1 cellular context compared by ENCODE assay signal in genomic region chr21:15397258-15397657, GRCh38.
TF ChIP-seq lines count a peak whose summit lies in the region.

No MANE protein-coding gene starts in this region.

TF ChIP-seq in GM23338, 12 proteins besides CTCF, POLR2A, EP300 and RAD21 (continued from another document):
- TF ChIP-seq, protein P1, sequence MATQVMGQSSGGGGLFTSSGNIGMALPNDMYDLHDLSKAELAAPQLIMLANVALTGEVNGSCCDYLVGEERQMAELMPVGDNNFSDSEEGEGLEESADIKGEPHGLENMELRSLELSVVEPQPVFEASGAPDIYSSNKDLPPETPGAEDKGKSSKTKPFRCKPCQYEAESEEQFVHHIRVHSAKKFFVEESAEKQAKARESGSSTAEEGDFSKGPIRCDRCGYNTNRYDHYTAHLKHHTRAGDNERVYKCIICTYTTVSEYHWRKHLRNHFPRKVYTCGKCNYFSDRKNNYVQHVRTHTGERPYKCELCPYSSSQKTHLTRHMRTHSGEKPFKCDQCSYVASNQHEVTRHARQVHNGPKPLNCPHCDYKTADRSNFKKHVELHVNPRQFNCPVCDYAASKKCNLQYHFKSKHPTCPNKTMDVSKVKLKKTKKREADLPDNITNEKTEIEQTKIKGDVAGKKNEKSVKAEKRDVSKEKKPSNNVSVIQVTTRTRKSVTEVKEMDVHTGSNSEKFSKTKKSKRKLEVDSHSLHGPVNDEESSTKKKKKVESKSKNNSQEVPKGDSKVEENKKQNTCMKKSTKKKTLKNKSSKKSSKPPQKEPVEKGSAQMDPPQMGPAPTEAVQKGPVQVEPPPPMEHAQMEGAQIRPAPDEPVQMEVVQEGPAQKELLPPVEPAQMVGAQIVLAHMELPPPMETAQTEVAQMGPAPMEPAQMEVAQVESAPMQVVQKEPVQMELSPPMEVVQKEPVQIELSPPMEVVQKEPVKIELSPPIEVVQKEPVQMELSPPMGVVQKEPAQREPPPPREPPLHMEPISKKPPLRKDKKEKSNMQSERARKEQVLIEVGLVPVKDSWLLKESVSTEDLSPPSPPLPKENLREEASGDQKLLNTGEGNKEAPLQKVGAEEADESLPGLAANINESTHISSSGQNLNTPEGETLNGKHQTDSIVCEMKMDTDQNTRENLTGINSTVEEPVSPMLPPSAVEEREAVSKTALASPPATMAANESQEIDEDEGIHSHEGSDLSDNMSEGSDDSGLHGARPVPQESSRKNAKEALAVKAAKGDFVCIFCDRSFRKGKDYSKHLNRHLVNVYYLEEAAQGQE (IDR thresholded peaks at IDR 0.05; ENCODE audit: unreplicated experiment) = no peak
- TF ChIP-seq POLR2AphosphoS5 (IDR thresholded peaks at IDR 0.05; ENCODE audit: low read depth) (no peak), JUNB (IDR thresholded peaks at IDR 0.05; ENCODE audit: unreplicated experiment) (no peak)
